ENCODE assay signal across 1 cellular context in the genomic region with DNA sequence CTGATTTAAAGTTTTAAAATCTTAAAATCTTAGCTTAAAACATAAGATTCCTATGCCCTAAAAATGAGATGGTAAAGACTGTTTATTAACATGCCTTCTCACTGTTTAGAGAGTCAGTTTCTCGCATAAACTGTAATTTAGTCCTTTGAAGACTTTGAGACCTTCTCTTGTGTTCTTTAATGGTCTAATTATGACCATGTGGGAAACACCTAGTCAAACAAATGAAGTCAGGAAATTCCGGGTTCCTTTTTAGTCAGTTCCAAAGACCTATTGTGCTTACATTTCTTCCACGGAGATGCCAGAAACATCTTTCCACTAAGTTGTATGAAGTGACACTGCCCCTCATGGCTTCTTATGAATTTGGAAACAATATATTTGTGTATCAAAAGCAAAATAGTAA.
TF ChIP-seq lines count a peak whose summit lies in the region.

No MANE protein-coding gene starts in this region.

TF ChIP-seq in HepG2, 621 proteins besides CTCF, POLR2A, EP300 and RAD21:
- TF ChIP-seq NFIB (CRISPR knock-in tag; IDR thresholded peaks at IDR 0.05; ENCODE audit: borderline replicate concordance), result no peak
- TF ChIP-seq, protein P1, sequence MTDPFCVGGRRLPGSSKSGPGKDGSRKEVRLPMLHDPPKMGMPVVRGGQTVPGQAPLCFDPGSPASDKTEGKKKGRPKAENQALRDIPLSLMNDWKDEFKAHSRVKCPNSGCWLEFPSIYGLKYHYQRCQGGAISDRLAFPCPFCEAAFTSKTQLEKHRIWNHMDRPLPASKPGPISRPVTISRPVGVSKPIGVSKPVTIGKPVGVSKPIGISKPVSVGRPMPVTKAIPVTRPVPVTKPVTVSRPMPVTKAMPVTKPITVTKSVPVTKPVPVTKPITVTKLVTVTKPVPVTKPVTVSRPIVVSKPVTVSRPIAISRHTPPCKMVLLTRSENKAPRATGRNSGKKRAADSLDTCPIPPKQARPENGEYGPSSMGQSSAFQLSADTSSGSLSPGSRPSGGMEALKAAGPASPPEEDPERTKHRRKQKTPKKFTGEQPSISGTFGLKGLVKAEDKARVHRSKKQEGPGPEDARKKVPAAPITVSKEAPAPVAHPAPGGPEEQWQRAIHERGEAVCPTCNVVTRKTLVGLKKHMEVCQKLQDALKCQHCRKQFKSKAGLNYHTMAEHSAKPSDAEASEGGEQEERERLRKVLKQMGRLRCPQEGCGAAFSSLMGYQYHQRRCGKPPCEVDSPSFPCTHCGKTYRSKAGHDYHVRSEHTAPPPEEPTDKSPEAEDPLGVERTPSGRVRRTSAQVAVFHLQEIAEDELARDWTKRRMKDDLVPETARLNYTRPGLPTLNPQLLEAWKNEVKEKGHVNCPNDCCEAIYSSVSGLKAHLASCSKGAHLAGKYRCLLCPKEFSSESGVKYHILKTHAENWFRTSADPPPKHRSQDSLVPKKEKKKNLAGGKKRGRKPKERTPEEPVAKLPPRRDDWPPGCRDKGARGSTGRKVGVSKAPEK (CRISPR knock-in tag; IDR thresholded peaks at IDR 0.05; ENCODE audit: borderline replicate concordance), result peak; percentile 0; the same call in 1 of the 2 replicates
- peak; percentile 18; the same call in 1 of the 2 replicates for TF ChIP-seq SAP130 (CRISPR knock-in tag; IDR thresholded peaks at IDR 0.05; ENCODE audit: low read depth)
- TF ChIP-seq ELF3 (CRISPR knock-in tag; IDR thresholded peaks at IDR 0.05), result 0 out of 2 replicates have a peak, but pooled peaks have one; percentile 9
